8 cellular contexts compared by ENCODE assay signal in genomic region chr1:87151500-87152421, GRCh38.
DNase-seq lines count a peak whose midpoint lies in the region; ATAC-seq and TF ChIP-seq lines count a peak whose summit lies in the region.

No MANE protein-coding gene starts in this region.

- no peak overlapping the region for H2BK5ac ChIP-seq in IMR-90 (ENCODE audit: low read depth, low read length, poor library complexity, severe bottlenecking)

- no peak overlapping the region for H4K91ac ChIP-seq in IMR-90 (ENCODE audit: insufficient read depth, low read depth, low read length)

- no peak overlapping the region for H2BK20ac ChIP-seq in IMR-90 (ENCODE audit: low read depth, low read length)

- H2AK9ac ChIP-seq in IMR-90 (replicated peaks; ENCODE audit: low read depth, low read length, poor library complexity): peak overlapping the region; percentile 65

- dilution Hi-C loops in IMR-90 (cut with HindIII; ENCODE audit: low sequenced_read_pairs, unreplicated experiment): no loop called here

- H3K4me1 ChIP-seq in IMR-90 (ENCODE audit: control insufficient read depth, insufficient read depth, low read length): peaks cover 17% of the 10 kb centered on the region; the same call in 1 of the 2 replicates

- intact Hi-C loops in IMR-90 (cut with micrococcal nuclease): loop anchor here (2.0 to 5.0 kb wide), 5 partner anchors 71 to 1151 kb away; partner anchors contain the start of gene LMO4

- peak overlapping the region; percentile 79 for H3K4me2 ChIP-seq in IMR-90 (ENCODE audit: low read depth, low read length)

- in situ Hi-C loops in IMR-90 (cut with MboI; ENCODE audit: low sequenced_read_pairs): loop anchor here (5.0 kb wide), 1 partner anchor 181 kb away; no protein-coding TSS in a partner anchor

- peak overlapping the region in 1 of 2 experiments; percentile 18; a peak in 1 of 4 replicates for H4K8ac ChIP-seq in IMR-90 (ENCODE audit: low read depth in 2 of 2, low read length in 2 of 2)

- H2AK5ac ChIP-seq in IMR-90 (ENCODE audit: low read depth, low read length): no peak overlapping the region

- H3K27me3 ChIP-seq in IMR-90 (ENCODE audit: control insufficient read depth, insufficient read depth, low read length): peaks cover 2% of the 10 kb centered on the region; the same call in 1 of the 2 replicates

- peak overlapping the region; percentile 0; the same call in 1 of the 2 replicates for H2BK120ac ChIP-seq in IMR-90 (ENCODE audit: low read depth, low read length)

- H3K27ac ChIP-seq in IMR-90 (ENCODE audit: insufficient read depth, low read length): peak overlapping the region; percentile 36

- peak; percentile 77 for TF ChIP-seq RAD21 in IMR-90 (IDR thresholded peaks at IDR 0.05; ENCODE audit: low read length)

- TF ChIP-seq CTCF in IMR-90 (conservative IDR thresholded peaks at IDR 0.05; ENCODE audit: low read depth, low read length): peak; percentile 69

- peak; percentile 86 for ATAC-seq in GM21576 (IDR thresholded peaks at IDR 0.05; ENCODE audit: unreplicated experiment)
- peak; percentile 93 for ATAC-seq in IMR-90 (ENCODE audit: low read depth)

- 0 out of 2 replicates have a peak overlapping the region, but pooled peaks have one; percentile 27 for H3K18ac ChIP-seq in IMR-90 (ENCODE audit: low read depth, low read length)

- H3K9me3 ChIP-seq in IMR-90 (ENCODE audit: control insufficient read depth, insufficient read depth, low read length): no peaks in the 10 kb centered on the region

- H3K9ac ChIP-seq in IMR-90 (ENCODE audit: low read depth, low read length): peak overlapping the region; percentile 50

- WGBS in IMR-90 (ENCODE audit: extremely low coverage in 2 of 2, insufficient read length in 1 of 2), 2 experiments: 14% methylated on average over 20 of the region's 45 CpGs; no CpG with 5 or more reads in 1 of the 2 experiments

- H4K20me1 ChIP-seq in IMR-90 (ENCODE audit: insufficient read depth, low read length): no peaks in the 10 kb centered on the region

- peak overlapping the region; percentile 62; the same call in 1 of the 2 replicates for H4K5ac ChIP-seq in IMR-90 (ENCODE audit: low read depth, low read length)

- H3K9me1 ChIP-seq in IMR-90 (ENCODE audit: insufficient read depth, low read length): peaks cover 3% of the 10 kb centered on the region; the same call in 1 of the 2 replicates

- H3K36me3 ChIP-seq in IMR-90 (ENCODE audit: control insufficient read depth, insufficient read depth, low read length): no peaks in the 10 kb centered on the region

- CTCF ChIA-PET in IMR-90 (lab: Yijun Ruan, JAX): no interaction called here

- BruUV-seq in IMR-90 (replicated peaks; lab: Mats Ljungman, UMichigan): no TSS peak

- H3K4me3 ChIP-seq in IMR-90 (ENCODE audit: insufficient read depth, low read depth, low read length): peak overlapping the region; percentile 21; the same call in 1 of the 2 replicates

- peak overlapping the region; percentile 79 for H2AFZ ChIP-seq in IMR-90 (replicated peaks; ENCODE audit: low read length, poor library complexity)

- DNase-seq in GDM1 (lab: John Stamatoyannopoulos, UW) (peak; percentile 12), IMR-90 (peak; percentile 58), activated T-cell treated with anti-CD3 and anti-CD28 coated beads for 48 hours (ENCODE audit: low read depth) (peak; percentile 47), glomerular visceral epithelial cell (ENCODE audit: extremely low spot score) (peak; percentile 65), occipital lobe (lab: John Stamatoyannopoulos, UW) (peak; percentile 30), ureter (ENCODE audit: low spot score) (peak; percentile 72), NCI-H2029 (lab: John Stamatoyannopoulos, UW) (no peak)

- no peak overlapping the region for H3K23ac ChIP-seq in IMR-90 (ENCODE audit: low read depth, low read length)

- H3K79me1 ChIP-seq in IMR-90 (ENCODE audit: low read depth in 1 of 2, low read length in 2 of 2): no peaks in the 10 kb centered on the region

- no peak overlapping the region for H3K56ac ChIP-seq in IMR-90 (ENCODE audit: extremely low read depth, insufficient read depth, low read length)

- no peak overlapping the region for H3K14ac ChIP-seq in IMR-90 (replicated peaks; ENCODE audit: low read depth, low read length)

- POLR2A ChIA-PET in IMR-90 (lab: Charles Lee; ENCODE audit: unreplicated experiment): interaction anchor here (0.6 kb wide), 1 partner anchor 17 kb away, joined by 5 read pairs; no protein-coding TSS in a partner anchor

- no peak overlapping the region for H2BK15ac ChIP-seq in IMR-90 (ENCODE audit: low read depth, low read length)

- no peak for TF ChIP-seq POLR2A in IMR-90 (IDR thresholded peaks at IDR 0.05; ENCODE audit: low read depth, low read length)

- 0 out of 2 replicates have a peak overlapping the region, but pooled peaks have one; percentile 1 for H3K4ac ChIP-seq in IMR-90 (ENCODE audit: low read depth, low read length)

TF ChIP-seq in IMR-90, 13 proteins besides CTCF, POLR2A, EP300 and RAD21:
- TF ChIP-seq MAFK (IDR thresholded peaks at IDR 0.05; ENCODE audit: low read depth, low read length) (peak; percentile 96), FOS (IDR thresholded peaks at IDR 0.05; ENCODE audit: low read depth, low read length) (no peak), CEBPB (IDR thresholded peaks at IDR 0.05; ENCODE audit: low read depth, low read length) (peak; percentile 76), SMC3 (IDR thresholded peaks at IDR 0.05; ENCODE audit: low read depth, low read length) (peak; percentile 53)
TF ChIP-seq in IMR-90: peak in this region for 3.
